In the genomic region with DNA sequence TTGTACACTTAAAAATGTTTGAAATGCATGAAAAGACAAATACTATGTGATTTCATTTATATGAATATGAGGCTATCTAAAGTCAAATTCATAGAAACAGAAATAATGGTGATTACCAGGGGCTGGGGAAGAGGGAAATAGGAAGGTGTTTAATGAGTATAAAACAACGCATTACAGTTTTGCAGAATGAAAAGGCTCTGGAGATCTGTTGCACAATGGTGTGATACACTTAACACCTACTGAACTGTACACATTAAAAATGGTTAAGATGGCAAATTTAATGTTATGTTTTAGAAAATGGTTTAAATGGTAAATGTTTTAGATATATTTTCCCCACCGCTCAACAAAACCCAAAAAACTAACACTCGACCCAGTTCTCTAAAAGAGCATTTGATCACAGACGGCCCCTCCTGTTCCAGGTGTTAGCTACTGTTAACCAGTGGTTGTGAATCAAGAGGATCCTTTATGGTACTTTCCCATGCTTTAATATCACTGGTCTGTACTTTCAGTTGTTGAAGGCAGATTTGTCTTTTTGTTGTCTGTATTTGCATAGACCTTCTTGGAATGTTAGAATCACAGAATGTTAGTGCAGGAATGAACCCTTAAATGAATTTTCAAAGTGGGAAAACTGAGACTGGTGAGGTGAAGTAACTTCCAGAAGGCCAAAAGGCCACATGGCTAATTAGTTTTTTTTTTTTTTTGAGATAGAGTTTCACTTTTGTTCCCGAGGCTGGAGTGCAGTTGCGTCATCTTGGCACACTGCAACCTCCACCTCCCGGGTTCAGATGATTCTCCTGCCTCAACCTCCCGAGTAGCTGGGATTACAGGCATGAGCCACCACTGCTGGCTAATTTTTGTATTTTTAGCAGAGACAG, we compare ENCODE assay signal across 8 cellular contexts. TPM values are rescaled to one million over a fixed set of nuclear protein-coding genes. Genes with fewer than 3 reads are reported as not detected.
DNase-seq lines count a peak whose midpoint lies in the region; ATAC-seq and TF ChIP-seq lines count a peak whose summit lies in the region.

No MANE protein-coding gene starts in this region.

- DNase-seq in Right ventricle myocardium inferior (ENCODE audit: missing footprints) (no peak), cardiac septum (ENCODE audit: low spot score) (no peak), activated B cell treated with CpG ODN at 0.5 μM for 24 hours (no peak), GM03348 (ENCODE audit: low spot score) (no peak), islet precursor cell (no peak), 8988T (no peak), CD1c-positive myeloid dendritic cell (ENCODE audit: extremely low spot score) (no peak)

- H3K27ac ChIP-seq in iPS-20b (ENCODE audit: low read length) = no peak overlapping the region

- peak overlapping the region; percentile 36; the same call in 1 of the 2 replicates for H3K9ac ChIP-seq in iPS-20b (ENCODE audit: low read depth, low read length)

- H3K9me3 Mint-ChIP-seq in activated B cell treated with CpG ODN at 0.5 μM for 24 hours = no peaks in the 10 kb centered on the region

- CTCF ChIA-PET in activated B cell treated with CpG ODN at 0.5 μM for 24 hours (lab: Charles Lee) = no interaction called here

- no peaks in the 10 kb centered on the region for H3K27me3 Mint-ChIP-seq in activated B cell treated with CpG ODN at 0.5 μM for 24 hours

- POLR2A ChIA-PET in activated B cell treated with CpG ODN at 0.5 μM for 24 hours (lab: Charles Lee) = interaction anchor here (1.0 kb wide), 1 partner anchor 9 kb away, joined by 3 read pairs; no protein-coding TSS in a partner anchor

- H3K27ac Mint-ChIP-seq in activated B cell treated with CpG ODN at 0.5 μM for 24 hours = peak overlapping the region; percentile 50

- H3K4me3 ChIP-seq in iPS-20b (ENCODE audit: low read length) = no peak overlapping the region

- H3K4me1 Mint-ChIP-seq in activated B cell treated with CpG ODN at 0.5 μM for 24 hours = peaks cover 66% of the 10 kb centered on the region

- peak; percentile 46 for ATAC-seq in Right ventricle myocardium inferior
- peak; percentile 45 for ATAC-seq in activated B cell treated with CpG ODN at 0.5 μM for 24 hours (ENCODE audit: low read depth)

- peak overlapping the region; percentile 26 for H3K4me3 Mint-ChIP-seq in activated B cell treated with CpG ODN at 0.5 μM for 24 hours

- TF ChIP-seq CTCF in activated B cell treated with CpG ODN at 0.5 μM for 24 hours (IDR thresholded peaks at IDR 0.05) = no peak

- no peaks in the 10 kb centered on the region for H3K27me3 ChIP-seq in iPS-20b (ENCODE audit: insufficient read depth, low read length)

- intact Hi-C loops in Right ventricle myocardium inferior (cut with DNase I) (no loop called here), cardiac septum (cut with DNase I) (no loop called here), activated B cell treated with CpG ODN at 0.5 μM for 24 hours (cut with micrococcal nuclease) (loop anchor here (1.0 kb wide), 1 partner anchor 10 kb away; a partner anchor contains a TSS)

- H3K4me1 ChIP-seq in iPS-20b (ENCODE audit: insufficient read depth, low read length) = peaks cover 11% of the 10 kb centered on the region

- H3K36me3 Mint-ChIP-seq in activated B cell treated with CpG ODN at 0.5 μM for 24 hours (ENCODE audit: low read depth) = peaks cover 36% of the 10 kb centered on the region

- H3K36me3 ChIP-seq in iPS-20b (ENCODE audit: insufficient read depth, low read depth, low read length) = peaks cover 7% of the 10 kb centered on the region; the same call in 1 of the 2 replicates

- no peaks in the 10 kb centered on the region for H3K9me3 ChIP-seq in iPS-20b (ENCODE audit: insufficient read depth, low read depth, low read length)

RNA-seq across cellular contexts. Expression of a gene that starts 10.2 kb away (rescaled TPM):
- 96.7 TPM for total RNA-seq in Right ventricle myocardium inferior
- 79.4 TPM for total RNA-seq in cardiac septum
- total RNA-seq in activated B cell treated with CpG ODN at 0.5 μM for 24 hours = 79.3 and 94.6 TPM in 2 replicates
